28 cellular contexts compared by ENCODE assay signal in genomic region chrX:65509400-65509799, GRCh38. TPM values are rescaled to one million over a fixed set of nuclear protein-coding genes. Genes with fewer than 3 reads are reported as not detected.
DNase-seq lines count a peak whose midpoint lies in the region; ATAC-seq and TF ChIP-seq lines count a peak whose summit lies in the region.
"Had no signal": no experiment of that assay in that cellular context is flagged by ENCODE, and none has a peak within 500 bp of the region (broad histone marks: within the 10 kb centered on the region; RNA-seq: fewer than 3 reads in every experiment).

No MANE protein-coding gene starts in this region.

- no peak for TF ChIP-seq CTCF in activated CD8-positive, alpha-beta T cell treated with anti-CD3 and anti-CD28 coated beads for 36 hours (IDR thresholded peaks at IDR 0.05)
- TF ChIP-seq CTCF in activated B cell treated with CpG ODN at 0.5 μM for 24 hours (IDR thresholded peaks at IDR 0.05), result no peak

- no peaks in the 10 kb centered on the region for H3K9me3 Mint-ChIP-seq in activated CD8-positive, alpha-beta T cell treated with anti-CD3 and anti-CD28 coated beads for 36 hours
- no peaks in the 10 kb centered on the region for H3K9me3 Mint-ChIP-seq in activated CD8-positive, alpha-beta T cell treated with anti-CD3 and anti-CD28 coated beads, Interleukin-2, amount 10 ng/mL, durations not matched to agents 7 days and 5 days (ENCODE audit: insufficient read depth)
- H3K9me3 Mint-ChIP-seq in CD4-positive, CD25-positive, alpha-beta regulatory T cell, result peaks cover 0 to 1% (median 0%) of the 10 kb centered on the region in 7 donors
- H3K9me3 Mint-ChIP-seq in activated B cell treated with CpG ODN at 0.5 μM for 24 hours, result no peaks in the 10 kb centered on the region
- H3K9me3 Mint-ChIP-seq: CD14-positive monocyte had no signal

- ATAC-seq in activated CD8-positive, alpha-beta T cell treated with anti-CD3 and anti-CD28 coated beads for 36 hours, result no peak
- no peak for ATAC-seq in activated CD8-positive, alpha-beta T cell treated with anti-CD3 and anti-CD28 coated beads, Interleukin-2, amount 10 ng/mL, durations not matched to agents 7 days and 5 days
- no peak for ATAC-seq in CD4-positive, CD25-positive, alpha-beta regulatory T cell (ENCODE audit: low read depth in 2 of 2)
- ATAC-seq in activated B cell treated with CpG ODN at 0.5 μM for 24 hours (ENCODE audit: low read depth), result no peak
- no peak for ATAC-seq in GM18502 (IDR thresholded peaks at IDR 0.05; ENCODE audit: poor library complexity, unreplicated experiment)
- no peak for ATAC-seq in HG03439 (IDR thresholded peaks at IDR 0.05; ENCODE audit: unreplicated experiment)
- ATAC-seq: Right ventricle myocardium inferior had no signal

- POLR2A ChIA-PET in activated CD8-positive, alpha-beta T cell treated with anti-CD3 and anti-CD28 coated beads for 36 hours (lab: Charles Lee), result no interaction called here
- POLR2A ChIA-PET in activated CD8-positive, alpha-beta T cell treated with anti-CD3 and anti-CD28 coated beads, Interleukin-2, amount 10 ng/mL, durations not matched to agents 7 days and 5 days (lab: Charles Lee), result no interaction called here
- POLR2A ChIA-PET in activated B cell treated with CpG ODN at 0.5 μM for 24 hours (lab: Charles Lee), result no interaction called here

- DNase-seq in activated CD8-positive, alpha-beta T cell treated with anti-CD3 and anti-CD28 coated beads for 36 hours, result no peak
- no peak for DNase-seq in activated CD8-positive, alpha-beta T cell treated with anti-CD3 and anti-CD28 coated beads, Interleukin-2, amount 10 ng/mL, durations not matched to agents 7 days and 5 days
- no peak for DNase-seq in CD4-positive, CD25-positive, alpha-beta regulatory T cell
- DNase-seq in activated B cell treated with CpG ODN at 0.5 μM for 24 hours (no peak), islet precursor cell (peak; percentile 19), dedifferentiated amniotic fluid mesenchymal stem cell (ENCODE audit: extremely low spot score) (no peak)
- DNase-seq: 8988T, ACHN, BE2C, Calu3, DMS153, DND-41, GM23248, H9, MM.1S, NCI-H1048, NCI-H1417, NCI-H1694, NCI-H2029 treated with DMSO at 0.1 percent for 48 hours, NCI-H446 treated with DMSO at 0.1 percent for 48 hours, NCI-H526 treated with DMSO at 0.1 percent for 48 hours, PC-9, SJCRH30 had no signal

- H3K27ac ChIP-seq in CD4-positive, CD25-positive, alpha-beta regulatory T cell (ENCODE audit: insufficient read depth, low read length, poor library complexity, severe bottlenecking), result no peak overlapping the region
- H3K27ac ChIP-seq: GM23248, KMS-11, PC-9, SJCRH30 had no signal

- H3K4me3 ChIP-seq in CD4-positive, CD25-positive, alpha-beta regulatory T cell (ENCODE audit: low read depth, low read length), result no peak overlapping the region
- H3K4me3 ChIP-seq: GM23248, PC-9, SJCRH30 had no signal

- intact Hi-C loops in activated CD8-positive, alpha-beta T cell treated with anti-CD3 and anti-CD28 coated beads for 36 hours (cut with micrococcal nuclease), result no loop called here
- intact Hi-C loops in activated B cell treated with CpG ODN at 0.5 μM for 24 hours (cut with micrococcal nuclease), result no loop called here

- H3K27me3 Mint-ChIP-seq in activated CD8-positive, alpha-beta T cell treated with anti-CD3 and anti-CD28 coated beads for 36 hours, result no peaks in the 10 kb centered on the region
- H3K27me3 Mint-ChIP-seq in activated CD8-positive, alpha-beta T cell treated with anti-CD3 and anti-CD28 coated beads, Interleukin-2, amount 10 ng/mL, durations not matched to agents 7 days and 5 days (ENCODE audit: low read depth), result no peaks in the 10 kb centered on the region
- H3K27me3 Mint-ChIP-seq in CD4-positive, CD25-positive, alpha-beta regulatory T cell, result no peaks in the 10 kb centered on the region
- no peaks in the 10 kb centered on the region for H3K27me3 Mint-ChIP-seq in activated B cell treated with CpG ODN at 0.5 μM for 24 hours

- H3K4me1 ChIP-seq in CD4-positive, CD25-positive, alpha-beta regulatory T cell (ENCODE audit: control insufficient read depth, insufficient read depth, low read length, poor library complexity, severe bottlenecking), result no peaks in the 10 kb centered on the region
- H3K4me1 ChIP-seq: BE2C, SJCRH30 had no signal

- H3K4me3 Mint-ChIP-seq in activated CD8-positive, alpha-beta T cell treated with anti-CD3 and anti-CD28 coated beads for 36 hours, result no peak overlapping the region
- H3K4me3 Mint-ChIP-seq in activated CD8-positive, alpha-beta T cell treated with anti-CD3 and anti-CD28 coated beads, Interleukin-2, amount 10 ng/mL, durations not matched to agents 7 days and 5 days, result no peak overlapping the region
- no peak overlapping the region for H3K4me3 Mint-ChIP-seq in CD4-positive, CD25-positive, alpha-beta regulatory T cell
- no peak overlapping the region for H3K4me3 Mint-ChIP-seq in activated B cell treated with CpG ODN at 0.5 μM for 24 hours
- H3K4me3 Mint-ChIP-seq: CD14-positive monocyte, H9 had no signal

- peaks cover 12% of the 10 kb centered on the region for H3K36me3 Mint-ChIP-seq in activated CD8-positive, alpha-beta T cell treated with anti-CD3 and anti-CD28 coated beads for 36 hours (ENCODE audit: low read depth)
- peaks cover 8% of the 10 kb centered on the region for H3K36me3 Mint-ChIP-seq in activated CD8-positive, alpha-beta T cell treated with anti-CD3 and anti-CD28 coated beads, Interleukin-2, amount 10 ng/mL, durations not matched to agents 7 days and 5 days (ENCODE audit: low read depth)
- H3K36me3 Mint-ChIP-seq in CD4-positive, CD25-positive, alpha-beta regulatory T cell, result peaks cover 9% of the 10 kb centered on the region
- peaks cover 48% of the 10 kb centered on the region for H3K36me3 Mint-ChIP-seq in activated B cell treated with CpG ODN at 0.5 μM for 24 hours (ENCODE audit: low read depth)

- H3K36me3 ChIP-seq in CD4-positive, CD25-positive, alpha-beta regulatory T cell (ENCODE audit: control insufficient read depth, insufficient read depth, low read length), result peaks cover 9% of the 10 kb centered on the region
- H3K36me3 ChIP-seq: BE2C had no signal

- no peaks in the 10 kb centered on the region for H3K27me3 ChIP-seq in CD4-positive, CD25-positive, alpha-beta regulatory T cell (ENCODE audit: control insufficient read depth, insufficient read depth, low read length)
- H3K27me3 ChIP-seq: BE2C, SJCRH30 had no signal

- no peaks in the 10 kb centered on the region for H3K9me3 ChIP-seq in CD4-positive, CD25-positive, alpha-beta regulatory T cell (ENCODE audit: control insufficient read depth in 2 of 2, low read length in 2 of 2)
- H3K9me3 ChIP-seq: BE2C, SJCRH30 had no signal

- H3K4me1 Mint-ChIP-seq in activated CD8-positive, alpha-beta T cell treated with anti-CD3 and anti-CD28 coated beads for 36 hours (ENCODE audit: low read depth), result no peaks in the 10 kb centered on the region
- H3K4me1 Mint-ChIP-seq in activated CD8-positive, alpha-beta T cell treated with anti-CD3 and anti-CD28 coated beads, Interleukin-2, amount 10 ng/mL, durations not matched to agents 7 days and 5 days (ENCODE audit: low read depth), result no peaks in the 10 kb centered on the region
- no peaks in the 10 kb centered on the region for H3K4me1 Mint-ChIP-seq in CD4-positive, CD25-positive, alpha-beta regulatory T cell
- H3K4me1 Mint-ChIP-seq in activated B cell treated with CpG ODN at 0.5 μM for 24 hours, result no peaks in the 10 kb centered on the region
- H3K4me1 Mint-ChIP-seq: CD14-positive monocyte had no signal

- CTCF ChIA-PET in activated CD8-positive, alpha-beta T cell treated with anti-CD3 and anti-CD28 coated beads for 36 hours (lab: Charles Lee), result no interaction called here
- CTCF ChIA-PET in activated CD8-positive, alpha-beta T cell treated with anti-CD3 and anti-CD28 coated beads, Interleukin-2, amount 10 ng/mL, durations not matched to agents 7 days and 5 days (lab: Charles Lee), result interaction anchor here (1.9 kb wide), 1 partner anchor 20 kb away, joined by 6 read pairs; no protein-coding TSS in a partner anchor
- CTCF ChIA-PET in activated B cell treated with CpG ODN at 0.5 μM for 24 hours (lab: Charles Lee), result no interaction called here

- peak overlapping the region; percentile 20 for H3K27ac Mint-ChIP-seq in activated CD8-positive, alpha-beta T cell treated with anti-CD3 and anti-CD28 coated beads for 36 hours
- H3K27ac Mint-ChIP-seq in activated CD8-positive, alpha-beta T cell treated with anti-CD3 and anti-CD28 coated beads, Interleukin-2, amount 10 ng/mL, durations not matched to agents 7 days and 5 days, result no peak overlapping the region
- peak overlapping the region; percentile 1 to 66 (median 56) for H3K27ac Mint-ChIP-seq in CD4-positive, CD25-positive, alpha-beta regulatory T cell
- H3K27ac Mint-ChIP-seq in activated B cell treated with CpG ODN at 0.5 μM for 24 hours, result peak overlapping the region; percentile 30
- H3K27ac Mint-ChIP-seq: H9 had no signal

RNA-seq across cellular contexts. Expression of gene LAS1L, which starts 25.2 kb away (rescaled TPM):
- 10 to 100 TPM; 68.4 to 70.3 TPM for total RNA-seq in activated CD8-positive, alpha-beta T cell treated with anti-CD3 and anti-CD28 coated beads for 36 hours
- 10 to 100 TPM; 50.6 to 51.4 TPM for total RNA-seq in activated CD8-positive, alpha-beta T cell treated with anti-CD3 and anti-CD28 coated beads, Interleukin-2, amount 10 ng/mL, durations not matched to agents 7 days and 5 days
- total RNA-seq in CD4-positive, CD25-positive, alpha-beta regulatory T cell, result 39.1 TPM
- 10 to 100 TPM; 29.6 to 37.6 (median 33.7) TPM for polyA plus RNA-seq in CD4-positive, CD25-positive, alpha-beta regulatory T cell
- total RNA-seq in activated B cell treated with CpG ODN at 0.5 μM for 24 hours, result 51.9 and 54.0 TPM in 2 replicates
